Comparison of ENCODE assay signal across 8 cellular contexts in genomic region chr5:81018608-81019007, GRCh38. TPM values are rescaled to one million over a fixed set of nuclear protein-coding genes. Genes with fewer than 3 reads are reported as not detected.
DNase-seq lines count a peak whose midpoint lies in the region; ATAC-seq and TF ChIP-seq lines count a peak whose summit lies in the region.
"Not testable (repeated sequence)": the region's sequence is repeated elsewhere in the genome, so short reads cannot be mapped to it uniquely, and the experiment has no call there.

No MANE protein-coding gene starts in this region.

- peaks cover 11 to 64% of the 10 kb centered on the region in 2 donors for H3K4me1 ChIP-seq in naive thymus-derived CD4-positive, alpha-beta T cell (ENCODE audit: control insufficient read depth in 2 of 2, insufficient read depth in 2 of 2, low read length in 2 of 2)

- H3K27me3 Mint-ChIP-seq in CD4-positive, alpha-beta T cell; activated T-cell treated with anti-CD3 and anti-CD28 coated beads, Interleukin-2, amount 50 U/mL, for 72 hours (ENCODE audit: low read depth); activated naive CD8-positive, alpha-beta T cell treated with anti-CD3 and anti-CD28 coated beads for 36 hours; naive thymus-derived CD4-positive, alpha-beta T cell: not testable (repeated sequence)

- H3K9me3 ChIP-seq in CD4-positive, alpha-beta T cell (ENCODE audit: control insufficient read depth, low read length); naive thymus-derived CD4-positive, alpha-beta T cell (ENCODE audit: control insufficient read depth in 2 of 3, low read length in 3 of 3): not testable (repeated sequence)

- not testable (repeated sequence) for H3K27me3 ChIP-seq in CD4-positive, alpha-beta T cell (ENCODE audit: control insufficient read depth, insufficient read depth, low read length); naive thymus-derived CD4-positive, alpha-beta T cell (ENCODE audit: control insufficient read depth in 2 of 2, insufficient read depth in 2 of 2, low read length in 2 of 2)

- H3K9me3 Mint-ChIP-seq in CD4-positive, alpha-beta T cell; activated T-cell treated with anti-CD3 and anti-CD28 coated beads, Interleukin-2, amount 50 U/mL, for 72 hours; activated naive CD8-positive, alpha-beta T cell treated with anti-CD3 and anti-CD28 coated beads for 36 hours; naive thymus-derived CD4-positive, alpha-beta T cell: not testable (repeated sequence)

- not testable (repeated sequence) for TF ChIP-seq CTCF in CD4-positive, alpha-beta T cell (IDR thresholded peaks at IDR 0.05); epithelial cell of esophagus (IDR thresholded peaks at IDR 0.05; ENCODE audit: insufficient read depth, low read depth, low read length, missing control alignments)

- intact Hi-C loops in CD4-positive, alpha-beta T cell (cut with DNase I, micrococcal nuclease): not testable (repeated sequence)
- intact Hi-C loops in naive thymus-derived CD4-positive, alpha-beta T cell (cut with micrococcal nuclease): loop anchor here in 1 of 2 donors (5.0 kb wide), 1 partner anchor 44 kb away; no protein-coding TSS in a partner anchor

- DNase-seq in CD4-positive, alpha-beta T cell: peak in 2 of 10 experiments; percentile 24 to 26
- DNase-seq in M059J (ENCODE audit: low read depth) (peak; percentile 75), epithelial cell of esophagus (ENCODE audit: low read depth) (peak; percentile 7)
- peak; percentile 56 for DNase-seq in activated CD4-positive, alpha-beta T cell treated with anti-CD3 and anti-CD28 coated beads for 48 hours
- peak; percentile 28 to 52 for DNase-seq in activated T-cell treated with anti-CD3 and anti-CD28 coated beads, Interleukin-2, amount 50 U/mL, for 72 hours
- peak; percentile 31 for DNase-seq in activated naive CD8-positive, alpha-beta T cell treated with anti-CD3 and anti-CD28 coated beads for 36 hours
- DNase-seq in naive thymus-derived CD4-positive, alpha-beta T cell: not testable (repeated sequence)
- peak; percentile 17 for DNase-seq in stimulated activated naive CD4-positive, alpha-beta T cell treated with Interleukin-2 at 50 U/mL for 16 hours (lab: John Stamatoyannopoulos, UW)

- peaks cover 91% of the 10 kb centered on the region for H3K4me1 Mint-ChIP-seq in CD4-positive, alpha-beta T cell (ENCODE audit: low read depth)
- H3K4me1 Mint-ChIP-seq in activated T-cell treated with anti-CD3 and anti-CD28 coated beads, Interleukin-2, amount 50 U/mL, for 72 hours (ENCODE audit: low read depth): peaks cover 89% of the 10 kb centered on the region
- H3K4me1 Mint-ChIP-seq in activated naive CD8-positive, alpha-beta T cell treated with anti-CD3 and anti-CD28 coated beads for 36 hours: peaks cover 83% of the 10 kb centered on the region
- H3K4me1 Mint-ChIP-seq in naive thymus-derived CD4-positive, alpha-beta T cell: peaks cover 55 to 92% (median 90%) of the 10 kb centered on the region in 7 donors

- not testable (repeated sequence) for H3K4me3 ChIP-seq in epithelial cell of esophagus (ENCODE audit: low read length); naive thymus-derived CD4-positive, alpha-beta T cell (ENCODE audit: low read length)

- POLR2A ChIA-PET in CD4-positive, alpha-beta T cell (lab: Charles Lee): interaction anchor here (0.7 to 2.1 kb wide), 2 partner anchors 11 to 57 kb away, joined by 3 to 14 read pairs; no protein-coding TSS in a partner anchor
- POLR2A ChIA-PET in naive thymus-derived CD4-positive, alpha-beta T cell (lab: Charles Lee): interaction anchor here (1.1 to 1.5 kb wide), 3 partner anchors 10 to 15 kb away, joined by 5 to 8 read pairs (median 6); no protein-coding TSS in a partner anchor

- H3K27ac ChIP-seq in CD4-positive, alpha-beta T cell (ENCODE audit: low read depth, low read length); naive thymus-derived CD4-positive, alpha-beta T cell (ENCODE audit: low read depth, low read length): not testable (repeated sequence)

- H3K4me3 Mint-ChIP-seq in CD4-positive, alpha-beta T cell: peak overlapping the region; percentile 66
- H3K4me3 Mint-ChIP-seq in activated T-cell treated with anti-CD3 and anti-CD28 coated beads, Interleukin-2, amount 50 U/mL, for 72 hours: peak overlapping the region; percentile 70 to 83
- peak overlapping the region; percentile 66 for H3K4me3 Mint-ChIP-seq in activated naive CD8-positive, alpha-beta T cell treated with anti-CD3 and anti-CD28 coated beads for 36 hours
- peak overlapping the region in 8 of 10 donors; percentile 5 to 70 (median 42) for H3K4me3 Mint-ChIP-seq in naive thymus-derived CD4-positive, alpha-beta T cell

- CTCF ChIA-PET in CD4-positive, alpha-beta T cell (lab: Charles Lee): interaction anchor here (0.7 kb wide), 1 partner anchor 15 kb away, joined by 4 read pairs; no protein-coding TSS in a partner anchor
- CTCF ChIA-PET in naive thymus-derived CD4-positive, alpha-beta T cell (lab: Charles Lee): interaction anchor here (0.7 kb wide), 1 partner anchor 58 kb away, joined by 3 read pairs; the partner anchor contains the start of gene RASGRF2

- H3K36me3 Mint-ChIP-seq in CD4-positive, alpha-beta T cell (ENCODE audit: low read depth); activated T-cell treated with anti-CD3 and anti-CD28 coated beads, Interleukin-2, amount 50 U/mL, for 72 hours (ENCODE audit: insufficient read depth in 2 of 2); activated naive CD8-positive, alpha-beta T cell treated with anti-CD3 and anti-CD28 coated beads for 36 hours; naive thymus-derived CD4-positive, alpha-beta T cell: not testable (repeated sequence)

- ATAC-seq in CD4-positive, alpha-beta T cell (ENCODE audit: poor library complexity): peak; percentile 59
- peak; percentile 85 to 94 for ATAC-seq in activated T-cell treated with anti-CD3 and anti-CD28 coated beads, Interleukin-2, amount 50 U/mL, for 72 hours (replicated peaks in 1 of 2)
- ATAC-seq in naive thymus-derived CD4-positive, alpha-beta T cell: peak; percentile 26

- H3K27ac Mint-ChIP-seq in CD4-positive, alpha-beta T cell: peak overlapping the region; percentile 85
- peak overlapping the region; percentile 82 for H3K27ac Mint-ChIP-seq in activated T-cell treated with anti-CD3 and anti-CD28 coated beads, Interleukin-2, amount 50 U/mL, for 72 hours
- peak overlapping the region; percentile 86 for H3K27ac Mint-ChIP-seq in activated naive CD8-positive, alpha-beta T cell treated with anti-CD3 and anti-CD28 coated beads for 36 hours
- H3K27ac Mint-ChIP-seq in naive thymus-derived CD4-positive, alpha-beta T cell: peak overlapping the region; percentile 57 to 93 (median 76)

- H3K36me3 ChIP-seq in naive thymus-derived CD4-positive, alpha-beta T cell (ENCODE audit: control insufficient read depth in 2 of 3, insufficient read depth in 3 of 3, low read length in 3 of 3): not testable (repeated sequence)

RNA-seq across cellular contexts. Expression of gene RASGRF2, which starts 58.4 kb away (rescaled TPM):
- total RNA-seq in CD4-positive, alpha-beta T cell: 10 to 100 TPM; 21.9 to 24.9 TPM
- 1.8 and 2.3 TPM in 2 replicates for total RNA-seq in M059J (2014; rRNA removed; shearing (Covaris generic))
- total RNA-seq in activated T-cell treated with anti-CD3 and anti-CD28 coated beads, Interleukin-2, amount 50 U/mL, for 72 hours: 10 to 100 TPM; 19.9 to 20.5 TPM
- 10 to 100 TPM; 12.3 to 13.3 TPM for total RNA-seq in activated naive CD8-positive, alpha-beta T cell treated with anti-CD3 and anti-CD28 coated beads for 36 hours
- total RNA-seq in naive thymus-derived CD4-positive, alpha-beta T cell: 10 to 100 TPM; 11.2 to 55.2 (median 38.7) TPM
- 10 to 100 TPM in 1 of 2 donors, 1 to 10 TPM in 1; 9.8 to 22.1 TPM for polyA plus RNA-seq in naive thymus-derived CD4-positive, alpha-beta T cell

Comparison
In these comparisons a context has a peak if more than half of its experiments do, and no peak if none do; other contexts are left out.
1. ATAC-seq: peak in every context shown above with its lines; median percentile 90 in activated T-cell treated with anti-CD3 and anti-CD28 coated beads, Interleukin-2, amount 50 U/mL, for 72 hours; 59 in CD4-positive, alpha-beta T cell; 26 in naive thymus-derived CD4-positive, alpha-beta T cell.